ENCODE assay signal across 29 cellular contexts in the genomic region with DNA sequence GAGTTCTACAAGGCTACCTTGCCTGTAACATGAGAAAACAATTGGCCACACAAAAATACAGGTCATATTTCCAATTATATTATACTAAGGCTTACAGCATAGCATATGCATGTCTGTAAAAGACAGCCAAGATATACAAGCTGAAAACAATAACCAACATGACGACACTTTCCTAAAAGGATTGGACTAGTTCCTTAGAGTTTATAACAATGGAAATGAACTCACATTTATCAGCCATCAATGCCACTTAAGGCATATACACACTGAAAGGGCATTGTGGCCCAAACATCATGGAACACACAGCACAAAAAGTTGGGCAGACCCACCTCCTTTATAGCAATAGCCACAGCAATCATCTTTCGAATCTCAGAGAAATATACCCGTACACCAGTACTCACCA. TPM values are rescaled to one million over a fixed set of nuclear protein-coding genes. Genes with fewer than 3 reads are reported as not detected.
"Had no signal": no experiment of that assay in that cellular context is flagged by ENCODE, and none has a peak within 500 bp of the region (broad histone marks: within the 10 kb centered on the region; RNA-seq: fewer than 3 reads in every experiment).

No MANE protein-coding gene starts in this region.

- DNase-seq: effector CD8-positive, alpha-beta T cell; endodermal cell; foreskin melanocyte; glutamatergic neuron; heart right ventricle; hippocampal formation; left cardiac atrium; left lung; mammary epithelial cell; mesendoderm; naive thymus-derived CD8-positive, alpha-beta T cell; occipital lobe; ovary; posterior cingulate gyrus; stimulated activated CD4-positive, alpha-beta T cell treated with anti-CD3 and anti-CD28 coated beads, Interleukin-12 subunit alpha, Interleukin-12 subunit beta, amount 100 ng/mL, for 4 hours; stimulated activated CD4-positive, alpha-beta T cell treated with anti-CD3 and anti-CD28 coated beads, Interleukin-1b, Interleukin-23, amount 100 ng/mL, for 48 hours; stimulated activated CD4-positive, alpha-beta T cell treated with anti-CD3 and anti-CD28 coated beads, Interleukin-4, amount 100 ng/mL, for 1 hour; stimulated activated CD8-positive, alpha-beta memory T cell treated with anti-CD3 and anti-CD28 coated beads, Interleukin-4, amount 100 ng/mL, for 48 hours; stimulated activated naive CD4-positive, alpha-beta T cell; stimulated activated naive CD8-positive, alpha-beta T cell treated with anti-CD3 and anti-CD28 coated beads, Interleukin-15, amount 100 ng/mL, for 72 hours; transverse colon; upper lobe of right lung; uterus had no signal

- FAIRE-seq: colon, islet of Langerhans had no signal

- ATAC-seq: left cardiac atrium; left lung; naive thymus-derived CD8-positive, alpha-beta T cell; sciatic nerve; stimulated activated naive CD8-positive, alpha-beta T cell treated with anti-CD3 and anti-CD28 coated beads, Interleukin-15, amount 100 ng/mL, for 72 hours; upper lobe of right lung had no signal

- H3K4me2 ChIP-seq: smooth muscle cell had no signal

- H3K4me1 Mint-ChIP-seq: stimulated activated naive CD8-positive, alpha-beta T cell treated with anti-CD3 and anti-CD28 coated beads, Interleukin-15, amount 100 ng/mL, for 72 hours had no signal

- H3K27me3 ChIP-seq: esophagus muscularis mucosa, heart right ventricle, left lung, ovary, suprapubic skin, transverse colon, upper lobe of right lung, uterus had no signal

- H3K9me3 Mint-ChIP-seq: endodermal cell; stimulated activated naive CD8-positive, alpha-beta T cell treated with anti-CD3 and anti-CD28 coated beads, Interleukin-15, amount 100 ng/mL, for 72 hours had no signal

- H3K4me3 Mint-ChIP-seq: endodermal cell; naive thymus-derived CD8-positive, alpha-beta T cell; stimulated activated naive CD8-positive, alpha-beta T cell treated with anti-CD3 and anti-CD28 coated beads, Interleukin-15, amount 100 ng/mL, for 72 hours had no signal

- H3K27ac ChIP-seq: esophagus muscularis mucosa, heart right ventricle, ovary, suprapubic skin, transverse colon, upper lobe of right lung had no signal

- H3K36me3 ChIP-seq: esophagus muscularis mucosa, heart right ventricle, left lung, ovary, suprapubic skin, transverse colon, upper lobe of right lung, uterus had no signal

- H3K27ac Mint-ChIP-seq: endodermal cell; naive thymus-derived CD8-positive, alpha-beta T cell; stimulated activated naive CD8-positive, alpha-beta T cell treated with anti-CD3 and anti-CD28 coated beads, Interleukin-15, amount 100 ng/mL, for 72 hours had no signal

- H3K9me3 ChIP-seq: esophagus muscularis mucosa, heart right ventricle, left lung, ovary, suprapubic skin, transverse colon, upper lobe of right lung, uterus had no signal

- H3K4me3 ChIP-seq: esophagus muscularis mucosa, heart right ventricle, left lung, ovary, smooth muscle cell, suprapubic skin, transverse colon, upper lobe of right lung, uterus had no signal

- H3K36me3 Mint-ChIP-seq: naive thymus-derived CD8-positive, alpha-beta T cell had no signal

RNA-seq across cellular contexts. Expression of a gene that starts 52.0 kb away (rescaled TPM):
- polyA plus RNA-seq: mammary epithelial cell had no signal
